1 cellular context compared by ENCODE assay signal in the genomic region with DNA sequence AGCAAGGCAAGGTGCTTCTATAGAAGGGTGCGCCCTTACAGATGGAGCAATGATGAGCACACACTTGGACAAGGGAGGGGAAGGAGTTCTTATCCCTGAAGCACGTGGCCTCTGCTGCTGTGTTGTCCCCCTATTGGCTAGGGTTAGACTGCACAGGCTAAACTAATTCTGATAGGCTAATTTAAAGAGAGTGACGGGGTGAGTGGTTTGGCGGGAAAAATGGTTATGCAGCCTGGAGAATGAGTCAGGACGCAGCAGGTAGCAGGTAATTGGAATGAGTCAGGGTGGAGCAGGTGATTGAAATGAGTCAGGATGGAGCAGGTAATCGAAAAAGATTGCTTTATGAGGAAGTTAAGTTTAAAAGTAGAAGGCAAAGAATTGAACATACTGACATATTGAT.
TF ChIP-seq lines count a peak whose summit lies in the region.
"Not testable (repeated sequence)": the region's sequence is repeated elsewhere in the genome, so short reads cannot be mapped to it uniquely, and the experiment has no call there.

No MANE protein-coding gene starts in this region.

TF ChIP-seq in K562, 482 proteins besides CTCF, POLR2A, EP300 and RAD21 (continued from another document):
- TF ChIP-seq, protein P1, sequence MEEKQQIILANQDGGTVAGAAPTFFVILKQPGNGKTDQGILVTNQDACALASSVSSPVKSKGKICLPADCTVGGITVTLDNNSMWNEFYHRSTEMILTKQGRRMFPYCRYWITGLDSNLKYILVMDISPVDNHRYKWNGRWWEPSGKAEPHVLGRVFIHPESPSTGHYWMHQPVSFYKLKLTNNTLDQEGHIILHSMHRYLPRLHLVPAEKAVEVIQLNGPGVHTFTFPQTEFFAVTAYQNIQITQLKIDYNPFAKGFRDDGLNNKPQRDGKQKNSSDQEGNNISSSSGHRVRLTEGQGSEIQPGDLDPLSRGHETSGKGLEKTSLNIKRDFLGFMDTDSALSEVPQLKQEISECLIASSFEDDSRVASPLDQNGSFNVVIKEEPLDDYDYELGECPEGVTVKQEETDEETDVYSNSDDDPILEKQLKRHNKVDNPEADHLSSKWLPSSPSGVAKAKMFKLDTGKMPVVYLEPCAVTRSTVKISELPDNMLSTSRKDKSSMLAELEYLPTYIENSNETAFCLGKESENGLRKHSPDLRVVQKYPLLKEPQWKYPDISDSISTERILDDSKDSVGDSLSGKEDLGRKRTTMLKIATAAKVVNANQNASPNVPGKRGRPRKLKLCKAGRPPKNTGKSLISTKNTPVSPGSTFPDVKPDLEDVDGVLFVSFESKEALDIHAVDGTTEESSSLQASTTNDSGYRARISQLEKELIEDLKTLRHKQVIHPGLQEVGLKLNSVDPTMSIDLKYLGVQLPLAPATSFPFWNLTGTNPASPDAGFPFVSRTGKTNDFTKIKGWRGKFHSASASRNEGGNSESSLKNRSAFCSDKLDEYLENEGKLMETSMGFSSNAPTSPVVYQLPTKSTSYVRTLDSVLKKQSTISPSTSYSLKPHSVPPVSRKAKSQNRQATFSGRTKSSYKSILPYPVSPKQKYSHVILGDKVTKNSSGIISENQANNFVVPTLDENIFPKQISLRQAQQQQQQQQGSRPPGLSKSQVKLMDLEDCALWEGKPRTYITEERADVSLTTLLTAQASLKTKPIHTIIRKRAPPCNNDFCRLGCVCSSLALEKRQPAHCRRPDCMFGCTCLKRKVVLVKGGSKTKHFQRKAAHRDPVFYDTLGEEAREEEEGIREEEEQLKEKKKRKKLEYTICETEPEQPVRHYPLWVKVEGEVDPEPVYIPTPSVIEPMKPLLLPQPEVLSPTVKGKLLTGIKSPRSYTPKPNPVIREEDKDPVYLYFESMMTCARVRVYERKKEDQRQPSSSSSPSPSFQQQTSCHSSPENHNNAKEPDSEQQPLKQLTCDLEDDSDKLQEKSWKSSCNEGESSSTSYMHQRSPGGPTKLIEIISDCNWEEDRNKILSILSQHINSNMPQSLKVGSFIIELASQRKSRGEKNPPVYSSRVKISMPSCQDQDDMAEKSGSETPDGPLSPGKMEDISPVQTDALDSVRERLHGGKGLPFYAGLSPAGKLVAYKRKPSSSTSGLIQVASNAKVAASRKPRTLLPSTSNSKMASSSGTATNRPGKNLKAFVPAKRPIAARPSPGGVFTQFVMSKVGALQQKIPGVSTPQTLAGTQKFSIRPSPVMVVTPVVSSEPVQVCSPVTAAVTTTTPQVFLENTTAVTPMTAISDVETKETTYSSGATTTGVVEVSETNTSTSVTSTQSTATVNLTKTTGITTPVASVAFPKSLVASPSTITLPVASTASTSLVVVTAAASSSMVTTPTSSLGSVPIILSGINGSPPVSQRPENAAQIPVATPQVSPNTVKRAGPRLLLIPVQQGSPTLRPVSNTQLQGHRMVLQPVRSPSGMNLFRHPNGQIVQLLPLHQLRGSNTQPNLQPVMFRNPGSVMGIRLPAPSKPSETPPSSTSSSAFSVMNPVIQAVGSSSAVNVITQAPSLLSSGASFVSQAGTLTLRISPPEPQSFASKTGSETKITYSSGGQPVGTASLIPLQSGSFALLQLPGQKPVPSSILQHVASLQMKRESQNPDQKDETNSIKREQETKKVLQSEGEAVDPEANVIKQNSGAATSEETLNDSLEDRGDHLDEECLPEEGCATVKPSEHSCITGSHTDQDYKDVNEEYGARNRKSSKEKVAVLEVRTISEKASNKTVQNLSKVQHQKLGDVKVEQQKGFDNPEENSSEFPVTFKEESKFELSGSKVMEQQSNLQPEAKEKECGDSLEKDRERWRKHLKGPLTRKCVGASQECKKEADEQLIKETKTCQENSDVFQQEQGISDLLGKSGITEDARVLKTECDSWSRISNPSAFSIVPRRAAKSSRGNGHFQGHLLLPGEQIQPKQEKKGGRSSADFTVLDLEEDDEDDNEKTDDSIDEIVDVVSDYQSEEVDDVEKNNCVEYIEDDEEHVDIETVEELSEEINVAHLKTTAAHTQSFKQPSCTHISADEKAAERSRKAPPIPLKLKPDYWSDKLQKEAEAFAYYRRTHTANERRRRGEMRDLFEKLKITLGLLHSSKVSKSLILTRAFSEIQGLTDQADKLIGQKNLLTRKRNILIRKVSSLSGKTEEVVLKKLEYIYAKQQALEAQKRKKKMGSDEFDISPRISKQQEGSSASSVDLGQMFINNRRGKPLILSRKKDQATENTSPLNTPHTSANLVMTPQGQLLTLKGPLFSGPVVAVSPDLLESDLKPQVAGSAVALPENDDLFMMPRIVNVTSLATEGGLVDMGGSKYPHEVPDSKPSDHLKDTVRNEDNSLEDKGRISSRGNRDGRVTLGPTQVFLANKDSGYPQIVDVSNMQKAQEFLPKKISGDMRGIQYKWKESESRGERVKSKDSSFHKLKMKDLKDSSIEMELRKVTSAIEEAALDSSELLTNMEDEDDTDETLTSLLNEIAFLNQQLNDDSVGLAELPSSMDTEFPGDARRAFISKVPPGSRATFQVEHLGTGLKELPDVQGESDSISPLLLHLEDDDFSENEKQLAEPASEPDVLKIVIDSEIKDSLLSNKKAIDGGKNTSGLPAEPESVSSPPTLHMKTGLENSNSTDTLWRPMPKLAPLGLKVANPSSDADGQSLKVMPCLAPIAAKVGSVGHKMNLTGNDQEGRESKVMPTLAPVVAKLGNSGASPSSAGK (IDR thresholded peaks at IDR 0.05) = peak; percentile 71
- peak; percentile 69 for TF ChIP-seq L3MBTL2 (IDR thresholded peaks at IDR 0.05)
- peak in 1 of 2 experiments; percentile 45; a peak in 1 of 4 replicates for TF ChIP-seq TRIM24 (IDR thresholded peaks at IDR 0.05)
- TF ChIP-seq, protein P2, sequence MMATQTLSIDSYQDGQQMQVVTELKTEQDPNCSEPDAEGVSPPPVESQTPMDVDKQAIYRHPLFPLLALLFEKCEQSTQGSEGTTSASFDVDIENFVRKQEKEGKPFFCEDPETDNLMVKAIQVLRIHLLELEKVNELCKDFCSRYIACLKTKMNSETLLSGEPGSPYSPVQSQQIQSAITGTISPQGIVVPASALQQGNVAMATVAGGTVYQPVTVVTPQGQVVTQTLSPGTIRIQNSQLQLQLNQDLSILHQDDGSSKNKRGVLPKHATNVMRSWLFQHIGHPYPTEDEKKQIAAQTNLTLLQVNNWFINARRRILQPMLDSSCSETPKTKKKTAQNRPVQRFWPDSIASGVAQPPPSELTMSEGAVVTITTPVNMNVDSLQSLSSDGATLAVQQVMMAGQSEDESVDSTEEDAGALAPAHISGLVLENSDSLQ (IDR thresholded peaks at IDR 0.05) = peak; percentile 76
- TF ChIP-seq, protein P3, sequence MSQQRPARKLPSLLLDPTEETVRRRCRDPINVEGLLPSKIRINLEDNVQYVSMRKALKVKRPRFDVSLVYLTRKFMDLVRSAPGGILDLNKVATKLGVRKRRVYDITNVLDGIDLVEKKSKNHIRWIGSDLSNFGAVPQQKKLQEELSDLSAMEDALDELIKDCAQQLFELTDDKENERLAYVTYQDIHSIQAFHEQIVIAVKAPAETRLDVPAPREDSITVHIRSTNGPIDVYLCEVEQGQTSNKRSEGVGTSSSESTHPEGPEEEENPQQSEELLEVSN (IDR thresholded peaks at IDR 0.05; ENCODE audit: borderline replicate concordance in 1 of 2, extremely low read depth in 1 of 2, insufficient read depth in 1 of 2, insufficient read length in 1 of 2, low read depth in 1 of 2, low read length in 1 of 2, poor library complexity in 1 of 2, severe bottlenecking in 1 of 2) = peak in 1 of 2 experiments; percentile 52
- TF ChIP-seq, protein P4, sequence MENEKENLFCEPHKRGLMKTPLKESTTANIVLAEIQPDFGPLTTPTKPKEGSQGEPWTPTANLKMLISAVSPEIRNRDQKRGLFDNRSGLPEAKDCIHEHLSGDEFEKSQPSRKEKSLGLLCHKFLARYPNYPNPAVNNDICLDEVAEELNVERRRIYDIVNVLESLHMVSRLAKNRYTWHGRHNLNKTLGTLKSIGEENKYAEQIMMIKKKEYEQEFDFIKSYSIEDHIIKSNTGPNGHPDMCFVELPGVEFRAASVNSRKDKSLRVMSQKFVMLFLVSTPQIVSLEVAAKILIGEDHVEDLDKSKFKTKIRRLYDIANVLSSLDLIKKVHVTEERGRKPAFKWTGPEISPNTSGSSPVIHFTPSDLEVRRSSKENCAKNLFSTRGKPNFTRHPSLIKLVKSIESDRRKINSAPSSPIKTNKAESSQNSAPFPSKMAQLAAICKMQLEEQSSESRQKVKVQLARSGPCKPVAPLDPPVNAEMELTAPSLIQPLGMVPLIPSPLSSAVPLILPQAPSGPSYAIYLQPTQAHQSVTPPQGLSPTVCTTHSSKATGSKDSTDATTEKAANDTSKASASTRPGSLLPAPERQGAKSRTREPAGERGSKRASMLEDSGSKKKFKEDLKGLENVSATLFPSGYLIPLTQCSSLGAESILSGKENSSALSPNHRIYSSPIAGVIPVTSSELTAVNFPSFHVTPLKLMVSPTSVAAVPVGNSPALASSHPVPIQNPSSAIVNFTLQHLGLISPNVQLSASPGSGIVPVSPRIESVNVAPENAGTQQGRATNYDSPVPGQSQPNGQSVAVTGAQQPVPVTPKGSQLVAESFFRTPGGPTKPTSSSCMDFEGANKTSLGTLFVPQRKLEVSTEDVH (IDR thresholded peaks at IDR 0.05; ENCODE audit: low read depth, partially characterized antibody) = peak; percentile 62
- TF ChIP-seq, protein P5, sequence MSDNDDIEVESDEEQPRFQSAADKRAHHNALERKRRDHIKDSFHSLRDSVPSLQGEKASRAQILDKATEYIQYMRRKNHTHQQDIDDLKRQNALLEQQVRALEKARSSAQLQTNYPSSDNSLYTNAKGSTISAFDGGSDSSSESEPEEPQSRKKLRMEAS (CRISPR knock-in tag; IDR thresholded peaks at IDR 0.05) = peak; percentile 52; the same call in 1 of the 2 replicates
- TF ChIP-seq, protein P6, sequence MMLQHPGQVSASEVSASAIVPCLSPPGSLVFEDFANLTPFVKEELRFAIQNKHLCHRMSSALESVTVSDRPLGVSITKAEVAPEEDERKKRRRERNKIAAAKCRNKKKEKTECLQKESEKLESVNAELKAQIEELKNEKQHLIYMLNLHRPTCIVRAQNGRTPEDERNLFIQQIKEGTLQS (IDR thresholded peaks at IDR 0.05) = 0 out of 2 replicates have a peak, but pooled peaks have one; percentile 18
- TF ChIP-seq, protein P6 (CRISPR knock-in tag; conservative IDR thresholded peaks at IDR 0.05) = not testable (repeated sequence)
- not testable (repeated sequence) for TF ChIP-seq PBX2 (CRISPR knock-in tag; IDR thresholded peaks at IDR 0.05; ENCODE audit: low read depth)
- 0 out of 2 replicates have a peak, but pooled peaks have one; percentile 23 for TF ChIP-seq PBX2 (tag; conservative IDR thresholded peaks at IDR 0.05; ENCODE audit: low read depth)
